1 cellular context compared by ENCODE assay signal in the genomic region with DNA sequence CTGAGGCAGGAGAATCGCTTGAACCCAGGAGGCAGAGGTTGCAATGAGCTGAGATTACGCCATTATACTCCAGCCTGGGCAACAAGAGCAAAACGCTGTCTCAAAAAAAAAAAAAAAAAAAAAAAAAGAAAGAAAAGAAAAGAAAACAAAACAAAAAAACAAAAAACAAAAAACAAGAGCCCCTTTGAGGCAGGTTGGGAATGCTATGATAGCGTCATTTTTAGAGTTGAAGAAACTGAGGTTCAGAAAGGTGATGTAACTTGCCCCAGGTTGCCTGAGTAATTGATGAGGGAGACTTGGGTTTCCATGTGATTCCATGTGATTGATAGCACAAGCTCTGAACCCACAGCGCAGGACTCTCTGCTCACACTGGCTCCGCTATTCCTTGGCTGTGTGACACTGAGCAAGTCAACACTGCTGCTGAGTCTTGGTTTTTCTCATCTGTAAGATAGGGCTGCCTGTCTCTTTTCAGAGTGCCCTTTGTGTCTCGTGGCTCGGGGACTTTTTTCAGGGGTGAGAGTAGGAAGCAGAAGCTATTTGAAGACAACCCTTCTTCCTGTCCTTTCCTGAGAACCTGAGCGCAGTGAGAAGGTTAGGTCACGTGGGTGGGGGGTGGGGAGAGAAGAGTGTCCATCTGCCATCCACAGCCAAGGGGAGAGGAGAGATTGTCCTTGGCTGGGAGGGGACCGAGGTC.
TF ChIP-seq lines count a peak whose summit lies in the region.

No MANE protein-coding gene starts in this region.

TF ChIP-seq in SK-N-SH, 30 proteins besides CTCF, POLR2A, EP300 and RAD21 (continued from another document):
- TF ChIP-seq CHD2 (IDR thresholded peaks at IDR 0.05; ENCODE audit: low read length, partially characterized antibody) (no peak), IRF3 (IDR thresholded peaks at IDR 0.05; ENCODE audit: low read depth, low read length) (no peak)
